ENCODE assay signal across 8 cellular contexts in genomic region chr5:321233-321725, GRCh38. TPM values are rescaled to one million over a fixed set of nuclear protein-coding genes. Genes with fewer than 3 reads are reported as not detected.
A peak's percentile ranks its signal among the peaks of the same experiment; 100 is the strongest.
DNase-seq lines count a peak whose midpoint lies in the region; ATAC-seq and TF ChIP-seq lines count a peak whose summit lies in the region.

AHRR (plus strand) TSS chr5:321714; CDS start chr5:343903, 22,189 bp downstream.

- peaks cover 70% of the 10 kb centered on the region for H3K27me3 Mint-ChIP-seq in endodermal cell (ENCODE audit: insufficient read depth)

- peak; percentile 37 for ATAC-seq in GM21786 (IDR thresholded peaks at IDR 0.05; ENCODE audit: unreplicated experiment)

- TF ChIP-seq CTCF in LNCAP (IDR thresholded peaks at IDR 0.05), result peak; percentile 70
- TF ChIP-seq CTCF in endodermal cell (conservative IDR thresholded peaks at IDR 0.05), result peak; percentile 68
- peak in 1 of 2 experiments; percentile 25 for TF ChIP-seq CTCF in tibial artery (IDR thresholded peaks at IDR 0.05)

- peak within 1 kb of the TSS; percentile 77 for H3K4me3 ChIP-seq in endodermal cell (ENCODE audit: low read length)
- peak within 1 kb of the TSS; percentile 49 for H3K4me3 ChIP-seq in mesodermal cell (ENCODE audit: extremely low read depth, insufficient read depth, low read length, poor library complexity, severe bottlenecking)
- peak within 1 kb of the TSS; percentile 40 to 50 for H3K4me3 ChIP-seq in tibial artery

- intact Hi-C loops in tibial artery (cut with DNase I; ENCODE audit: low total_unique reads), result no loop called here

- no peaks in the 10 kb centered on the region for H3K9me3 Mint-ChIP-seq in endodermal cell

- peak within 1 kb of the TSS; percentile 51 for H3K4me3 Mint-ChIP-seq in endodermal cell

- H3K4me1 ChIP-seq in endodermal cell (ENCODE audit: control insufficient read depth, insufficient read depth, low read length) (no peaks in the 10 kb centered on the region), mesodermal cell (ENCODE audit: control insufficient read depth, insufficient read depth, low read length, poor library complexity, severe bottlenecking) (no peaks in the 10 kb centered on the region), tibial artery (peaks cover 0 to 24% (median 22%) of the 10 kb centered on the region in 4 donors)

- no peak within 1 kb of the TSS for H3K27ac Mint-ChIP-seq in endodermal cell

- no peaks in the 10 kb centered on the region for H3K9me3 ChIP-seq in endodermal cell (ENCODE audit: control insufficient read depth, low read length)
- H3K9me3 ChIP-seq in mesodermal cell (ENCODE audit: control insufficient read depth, low read length), result no peaks in the 10 kb centered on the region
- no peaks in the 10 kb centered on the region for H3K9me3 ChIP-seq in tibial artery

- peaks cover under 1% of the 10 kb centered on the region for H3K36me3 Mint-ChIP-seq in endodermal cell (ENCODE audit: low read depth)

- 0 to 2% methylated on average over 15 to 51 of the region's 51 CpGs for WGBS in endodermal cell (ENCODE audit: insufficient coverage in 1 of 2, insufficient read length in 1 of 2), 2 experiments
- WGBS in mesodermal cell (ENCODE audit: insufficient coverage in 2 of 2), 2 experiments, result 0 to 2% methylated on average over 29 to 43 of the region's 51 CpGs

- peak; percentile 19 for DNase-seq in NCI-H1092 treated with DMSO at 0.1 percent for 48 hours (lab: John Stamatoyannopoulos, UW)
- no peak for DNase-seq in NCI-H1092 (lab: John Stamatoyannopoulos, UW)
- DNase-seq in UCSD-AML1 (lab: John Stamatoyannopoulos, UW; ENCODE audit: unreplicated experiment), result peak; percentile 69
- DNase-seq in endodermal cell, result peak; percentile 92
- DNase-seq in tibial artery, result no peak

- H3K27ac ChIP-seq in endodermal cell (ENCODE audit: low read depth, low read length) (no peak within 1 kb of the TSS), mesodermal cell (ENCODE audit: low read depth, low read length, severe bottlenecking) (no peak within 1 kb of the TSS), tibial artery (no peak within 1 kb of the TSS)

- peaks cover 56% of the 10 kb centered on the region for H3K27me3 ChIP-seq in endodermal cell (ENCODE audit: control insufficient read depth, insufficient read depth, low read length, poor library complexity, severe bottlenecking)
- peaks cover 0 to 56% of the 10 kb centered on the region in 2 donors for H3K27me3 ChIP-seq in tibial artery

- H3K9ac ChIP-seq in endodermal cell (ENCODE audit: extremely low read depth, low read length, poor library complexity, severe bottlenecking), result no peak within 1 kb of the TSS

- H3K4me1 Mint-ChIP-seq in endodermal cell, result no peaks in the 10 kb centered on the region

- no peaks in the 10 kb centered on the region for H3K36me3 ChIP-seq in endodermal cell (ENCODE audit: control insufficient read depth, insufficient read depth, low read length)
- peaks cover 4% of the 10 kb centered on the region for H3K36me3 ChIP-seq in mesodermal cell (ENCODE audit: control insufficient read depth, insufficient read depth, low read length)
- peaks cover 6 to 12% (median 6%) of the 10 kb centered on the region in 3 donors for H3K36me3 ChIP-seq in tibial artery

RNA-seq across cellular contexts. Expression of gene AHRR, which starts in this region (rescaled TPM):
- 1 to 10 TPM; 1.4 to 2.0 TPM for total RNA-seq in endodermal cell
- 1.3 TPM for polyA plus RNA-seq in endodermal cell (2013, experiment 1 of 2)
- polyA plus RNA-seq in endodermal cell (2013, experiment 2 of 2), result 1.2 TPM
- polyA plus RNA-seq in mesodermal cell (2013, experiment 1 of 2), result 1.7 TPM
- polyA plus RNA-seq in mesodermal cell (2013, experiment 2 of 2), result 1.6 TPM

Comparison
In these comparisons a context has a peak if more than half of its experiments do, and no peak if none do; other contexts are left out.
1. DNase-seq: peak in NCI-H1092 treated with DMSO at 0.1 percent for 48 hours (single experiment), UCSD-AML1 (single experiment) and endodermal cell (single experiment); none in NCI-H1092 (single experiment) and tibial artery (0 of 2).
2. Peak in every context shown above with its lines, with median percentiles within 50 percentile points of each other: H3K4me3 ChIP-seq.